In genomic region chr10:121326905-121327304, GRCh38 we compare ENCODE assay signal across 19 cellular contexts.
DNase-seq lines count a peak whose midpoint lies in the region; ATAC-seq, FAIRE-seq and TF ChIP-seq lines count a peak whose summit lies in the region.
"Had no signal": no experiment of that assay in that cellular context is flagged by ENCODE, and none has a peak within 500 bp of the region (broad histone marks: within the 10 kb centered on the region; RNA-seq: fewer than 3 reads in every experiment).

No MANE protein-coding gene starts in this region.

- TF ChIP-seq CTCF in HepG2 (CRISPR knock-in tag; IDR thresholded peaks at IDR 0.05) (no peak), right lobe of liver (IDR thresholded peaks at IDR 0.05) (no peak), epithelial cell of esophagus (IDR thresholded peaks at IDR 0.05; ENCODE audit: insufficient read depth, low read depth, low read length, missing control alignments) (peak; percentile 6)

- no peak for ATAC-seq in HepG2
- no peak for ATAC-seq in right lobe of liver
- no peak for ATAC-seq in GM18520 (IDR thresholded peaks at IDR 0.05; ENCODE audit: unreplicated experiment)
- ATAC-seq: A549 had no signal

- TF ChIP-seq EP300 in HepG2 (IDR thresholded peaks at IDR 0.05; ENCODE audit: low read depth in 2 of 2, low read length in 2 of 2) (no peak), HepG2 (CRISPR knock-in tag; IDR thresholded peaks at IDR 0.05; ENCODE audit: borderline replicate concordance) (no peak)

- no peak overlapping the region for H2AK5ac ChIP-seq in mesendoderm (ENCODE audit: low read length)

- H4K5ac ChIP-seq in mesendoderm (ENCODE audit: low read length): no peak overlapping the region

- no peak overlapping the region for H3K27ac ChIP-seq in HepG2 (ENCODE audit: extremely low read length, insufficient read depth, low read length)
- H3K27ac ChIP-seq in right lobe of liver: no peak overlapping the region
- H3K27ac ChIP-seq in mesendoderm (ENCODE audit: low read depth, low read length): no peak overlapping the region
- H3K27ac ChIP-seq: SK-N-MC had no signal

- 55% methylated on average over 4 of the region's 4 CpGs for WGBS in HepG2 (ENCODE audit: low lambda C conversion rate)
- 81% methylated on average over 4 of the region's 4 CpGs for WGBS in right lobe of liver (ENCODE audit: insufficient coverage, low coverage, low lambda C conversion rate, missing lambda C conversion rate)
- whole genome bisulfite sequencing in mesendoderm (ENCODE audit: extremely low coverage, insufficient coverage, low lambda C conversion rate): no CpG with 5 or more reads among the region's 4 CpGs

- DNase-seq in HepG2 (ENCODE audit: low spot score) (no peak), right lobe of liver (no peak), epithelial cell of esophagus (ENCODE audit: low read depth) (peak; percentile 80), mesendoderm (peak; percentile 54), GM19238 (ENCODE audit: insufficient read length, low spot score) (no peak)
- DNase-seq in activated T-cell treated with anti-CD3 and anti-CD28 coated beads, Interleukin-2, amount 50 U/mL, for 1 hour: no peak
- DNase-seq: GOT3, HCEC 1CT, KG1, NCI-H1694, NCI-H2081, NCI-H446, NCI-H526, SHP77 treated with DMSO at 0.1 percent for 48 hours had no signal

- H3K4me2 ChIP-seq in HepG2 (ENCODE audit: low read depth, low read length): no peak overlapping the region
- no peak overlapping the region for H3K4me2 ChIP-seq in mesendoderm (ENCODE audit: low read length)

- H4K8ac ChIP-seq in mesendoderm (ENCODE audit: low read depth, low read length): no peak overlapping the region

- H3K4me3 ChIP-seq in HepG2 (replicated peaks in 1 of 3; ENCODE audit: insufficient read depth in 1 of 3, low read depth in 2 of 3, low read length in 3 of 3) (no peak overlapping the region), right lobe of liver (no peak overlapping the region), epithelial cell of esophagus (ENCODE audit: low read length) (no peak overlapping the region), mesendoderm (ENCODE audit: low read length) (no peak overlapping the region)
- H3K4me3 ChIP-seq: A549, SK-N-MC had no signal

- H3K36me3 ChIP-seq in HepG2 (replicated peaks in 1 of 2; ENCODE audit: control insufficient read depth in 1 of 2, insufficient read depth in 2 of 2, low read length in 2 of 2): no peaks in the 10 kb centered on the region
- no peaks in the 10 kb centered on the region for H3K36me3 ChIP-seq in right lobe of liver
- no peaks in the 10 kb centered on the region for H3K36me3 ChIP-seq in mesendoderm (ENCODE audit: control insufficient read depth, insufficient read depth, low read length)

- H3K4me1 ChIP-seq in HepG2 (ENCODE audit: insufficient read depth, low read length): no peaks in the 10 kb centered on the region
- H3K4me1 ChIP-seq in right lobe of liver: no peaks in the 10 kb centered on the region
- H3K4me1 ChIP-seq in mesendoderm (ENCODE audit: control insufficient read depth, low read depth, low read length): no peaks in the 10 kb centered on the region

- H4K20me1 ChIP-seq in HepG2 (ENCODE audit: insufficient read depth, low read length): no peaks in the 10 kb centered on the region

- no peak overlapping the region for H2BK5ac ChIP-seq in mesendoderm (ENCODE audit: low read length)

- TF ChIP-seq RAD21 in HepG2 (CRISPR knock-in tag; IDR thresholded peaks at IDR 0.05): no peak

- in situ Hi-C loops in HepG2 (cut with HindIII; ENCODE audit: extremely low pct_ligation_motif_present, low pct_unique_long_range_greater_than_20kb): no loop called here

- no peak overlapping the region for H3K18ac ChIP-seq in mesendoderm (ENCODE audit: low read length)

- no TSS peak for BruUV-seq in HepG2 (replicated peaks; lab: Mats Ljungman, UMichigan)

- FAIRE-seq in HepG2 (lab: Jason Lieb, UNC): no peak
- FAIRE-seq: A549, GM18507, GM19239 had no signal

- CTCF ChIA-PET in HepG2 (lab: Yijun Ruan, JAX; ENCODE audit: low intra/inter-chr PET ratio, low total read pairs): no interaction called here

- no peaks in the 10 kb centered on the region for H3K79me2 ChIP-seq in HepG2 (ENCODE audit: insufficient read depth, low read length)
- H3K79me2 ChIP-seq in mesendoderm (ENCODE audit: control insufficient read depth, insufficient read depth, low read length): no peaks in the 10 kb centered on the region

- no peak overlapping the region for H3K4ac ChIP-seq in mesendoderm (ENCODE audit: low read depth, low read length)

- no peak overlapping the region for H2BK120ac ChIP-seq in mesendoderm (ENCODE audit: low read depth, low read length)

- H3K56ac ChIP-seq in mesendoderm (ENCODE audit: low read length): no peak overlapping the region

- no peak overlapping the region for H2AFZ ChIP-seq in HepG2 (ENCODE audit: low read length)

- no peaks in the 10 kb centered on the region for H3K79me1 ChIP-seq in mesendoderm (ENCODE audit: low read length)

- intact Hi-C loops in HepG2 (cut with micrococcal nuclease; ENCODE audit: unreplicated experiment) (no loop called here), right lobe of liver (cut with DNase I) (no loop called here)

- POLR2A ChIA-PET in HepG2 (lab: Yijun Ruan, JAX): no interaction called here

- H3K9ac ChIP-seq in HepG2 (ENCODE audit: insufficient read depth, low read depth, low read length) (no peak overlapping the region), mesendoderm (ENCODE audit: low read length) (no peak overlapping the region)

- H3K27me3 ChIP-seq in HepG2 (ENCODE audit: control insufficient read depth in 1 of 2, insufficient read depth in 2 of 2, low read length in 2 of 2) (no peaks in the 10 kb centered on the region), right lobe of liver (no peaks in the 10 kb centered on the region), mesendoderm (ENCODE audit: insufficient read depth, low read length, poor library complexity) (no peaks in the 10 kb centered on the region)

- no peak overlapping the region for H2BK15ac ChIP-seq in mesendoderm (replicated peaks; ENCODE audit: low read depth)

- TF ChIP-seq POLR2A in HepG2 (IDR thresholded peaks at IDR 0.05; ENCODE audit: insufficient read depth in 1 of 2, low read depth in 2 of 2, low read length in 2 of 2) (no peak), right lobe of liver (IDR thresholded peaks at IDR 0.05) (no peak)

- H3K23ac ChIP-seq in mesendoderm (ENCODE audit: low read length): no peak overlapping the region

- no peaks in the 10 kb centered on the region for H3K9me3 ChIP-seq in HepG2 (ENCODE audit: low read length)
- no peaks in the 10 kb centered on the region for H3K9me3 ChIP-seq in right lobe of liver
- H3K9me3 ChIP-seq: A549 had no signal

TF ChIP-seq in HepG2, 621 proteins besides CTCF, POLR2A, EP300 and RAD21:
- TF ChIP-seq MLX (CRISPR knock-in tag; IDR thresholded peaks at IDR 0.05) (no peak), ATF7 (IDR thresholded peaks at IDR 0.05) (peak; percentile 57; the same call in 1 of the 2 replicates), ATF7 (CRISPR knock-in tag; IDR thresholded peaks at IDR 0.05) (no peak)

Comparison
In these comparisons a context has a peak if more than half of its experiments do, and no peak if none do; other contexts are left out.
1. DNase-seq: peak in epithelial cell of esophagus (single experiment) and mesendoderm (single experiment); none in HepG2 (single experiment), right lobe of liver (0 of 3), GM19238 (single experiment) and activated T-cell treated with anti-CD3 and anti-CD28 coated beads, Interleukin-2, amount 50 U/mL, for 1 hour (single experiment).